Comparison of ENCODE assay signal across 23 cellular contexts in the genomic region with DNA sequence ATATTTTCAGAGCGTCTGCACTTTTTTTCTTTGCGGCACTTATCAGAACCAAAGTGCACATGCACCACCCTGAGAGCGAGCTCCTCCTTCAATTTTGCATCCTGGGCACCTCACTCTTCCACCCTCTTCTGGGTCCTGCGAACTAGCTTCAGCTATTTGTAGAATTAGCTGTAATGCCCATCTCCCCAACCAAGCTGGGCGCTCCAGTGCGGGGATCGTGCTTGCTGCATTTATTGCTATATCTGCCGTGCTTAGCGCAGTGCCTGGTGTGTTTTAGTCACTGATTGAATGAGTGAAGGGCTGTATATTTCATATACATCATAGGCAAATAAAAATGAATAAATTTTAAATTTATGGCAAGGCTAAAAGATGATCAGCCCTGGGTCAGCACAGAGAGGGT.
DNase-seq lines count a peak whose midpoint lies in the region; ATAC-seq lines count a peak whose summit lies in the region.
"Had no signal": no experiment of that assay in that cellular context is flagged by ENCODE, and none has a peak within 500 bp of the region (broad histone marks: within the 10 kb centered on the region; RNA-seq: fewer than 3 reads in every experiment).

No MANE protein-coding gene starts in this region.

- intact Hi-C loops in posterior vena cava (cut with DNase I): no loop called here

- peak; percentile 56 for DNase-seq in posterior vena cava (ENCODE audit: low spot score)
- DNase-seq: 8988T; ACHN; AML-193; BE2C; C1 segment of cervical spinal cord; Caco-2; Calu3; CD4-positive, alpha-beta memory T cell; CD4-positive, alpha-beta T cell; CD4-positive, CD25-positive, alpha-beta regulatory T cell; CD8-positive, alpha-beta memory T cell; CD8-positive, alpha-beta T cell; COR-L47; DMS 273 treated with DMSO at 0.1 percent for 48 hours; DMS153; DMS53; DMS79; DMS79 treated with DMSO at 0.1 percent for 48 hours; DND-41; EL had no signal

- no peak for ATAC-seq in HG03520 (IDR thresholded peaks at IDR 0.05; ENCODE audit: unreplicated experiment)
- ATAC-seq: A549; CD8-positive, alpha-beta T cell had no signal
